Comparison of ENCODE assay signal across 15 cellular contexts in the genomic region with DNA sequence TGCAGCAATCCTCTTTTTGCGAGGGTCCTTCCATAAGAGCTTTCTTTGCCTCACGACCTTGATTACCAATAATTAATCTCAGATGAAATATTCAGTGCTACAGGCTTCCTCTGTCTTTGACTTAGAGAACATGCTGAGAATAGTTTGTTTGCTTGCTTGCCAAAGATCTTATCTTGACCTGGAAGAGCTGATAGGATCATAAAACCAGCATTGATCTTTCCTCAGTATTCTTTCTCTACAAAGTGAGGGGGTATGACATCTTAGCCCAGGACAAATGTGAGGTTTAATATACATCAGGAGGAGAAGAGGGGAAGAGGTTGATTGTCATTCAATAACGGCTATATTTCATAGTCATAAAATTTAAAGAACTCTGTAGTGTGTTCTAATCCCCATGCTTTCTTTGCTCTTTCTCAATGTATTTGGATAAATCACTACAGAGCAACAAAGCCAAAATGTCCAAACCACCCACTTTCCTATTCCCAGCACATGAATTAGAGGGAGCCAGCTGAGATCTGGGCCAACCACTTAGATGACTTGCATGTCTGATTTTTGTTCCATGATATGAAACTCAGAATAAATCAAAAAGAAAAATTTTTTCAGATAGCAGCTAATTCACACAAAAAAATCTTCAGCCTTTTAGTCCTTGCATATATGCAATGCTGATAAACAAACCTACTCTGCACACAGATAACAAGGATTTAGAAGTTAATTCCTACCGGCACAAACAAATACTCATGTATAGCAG. TPM values are rescaled to one million over a fixed set of nuclear protein-coding genes. Genes with fewer than 3 reads are reported as not detected.
A peak's percentile ranks its signal among the peaks of the same experiment; 100 is the strongest.
DNase-seq lines count a peak whose midpoint lies in the region; ATAC-seq and TF ChIP-seq lines count a peak whose summit lies in the region.
"Had no signal": no experiment of that assay in that cellular context is flagged by ENCODE, and none has a peak within 500 bp of the region (broad histone marks: within the 10 kb centered on the region; RNA-seq: fewer than 3 reads in every experiment).

No MANE protein-coding gene starts in this region.

- in situ Hi-C loops in brain microvascular endothelial cell (cut with HindIII; ENCODE audit: low pct_ligation_motif_present, low sequenced_read_pairs) = no loop called here

- no peaks in the 10 kb centered on the region for H3K27me3 ChIP-seq in ACC112 (ENCODE audit: insufficient read depth, low read length)
- no peaks in the 10 kb centered on the region for H3K27me3 ChIP-seq in brain microvascular endothelial cell (replicated peaks)
- H3K27me3 ChIP-seq in sigmoid colon = no peaks in the 10 kb centered on the region

- no peak overlapping the region for H3K27ac Mint-ChIP-seq in glutamatergic neuron (ENCODE audit: unreplicated experiment)
- H3K27ac Mint-ChIP-seq in stimulated activated naive B cell treated with anti-CD40 and anti-IgM and Interleukin-4, amounts not matched to agents 10 μg/mL and 1 μg/mL and 100 μg/mL, for 72 hours = no peak overlapping the region
- H3K27ac Mint-ChIP-seq: activated CD4-positive, alpha-beta T cell treated with anti-CD3 and anti-CD28 coated beads for 36 hours; natural killer cell; T-helper 1 cell treated with Interleukin-12 subunit alpha and Interleukin-12 subunit beta and Interleukin-4 antibody, amounts not matched to agents 30 μg/mL and 1 μg/mL, for 36 hours had no signal

- H3K4me3 Mint-ChIP-seq in glutamatergic neuron (ENCODE audit: unreplicated experiment) = no peak overlapping the region
- no peak overlapping the region for H3K4me3 Mint-ChIP-seq in stimulated activated naive B cell treated with anti-CD40 and anti-IgM and Interleukin-4, amounts not matched to agents 10 μg/mL and 1 μg/mL and 100 μg/mL, for 72 hours
- H3K4me3 Mint-ChIP-seq: activated CD4-positive, alpha-beta T cell treated with anti-CD3 and anti-CD28 coated beads for 36 hours; natural killer cell; T-helper 1 cell treated with Interleukin-12 subunit alpha and Interleukin-12 subunit beta and Interleukin-4 antibody, amounts not matched to agents 30 μg/mL and 1 μg/mL, for 36 hours had no signal

- H3K27ac ChIP-seq in ACC112 (ENCODE audit: low read depth, low read length) (peak overlapping the region; percentile 65), brain microvascular endothelial cell (peak overlapping the region; percentile 45), sigmoid colon (peak overlapping the region; percentile 15 to 44 (median 30))

- H3K4me1 ChIP-seq in ACC112 (ENCODE audit: control insufficient read depth, insufficient read depth, low read length, unreplicated experiment) = peaks cover 81% of the 10 kb centered on the region
- H3K4me1 ChIP-seq in sigmoid colon = peaks cover 0 to 8% (median 5%) of the 10 kb centered on the region in 4 donors

- peaks cover 71% of the 10 kb centered on the region for H3K79me2 ChIP-seq in ACC112 (ENCODE audit: control insufficient read depth, insufficient read depth, low read length, unreplicated experiment)

- H3K36me3 Mint-ChIP-seq in glutamatergic neuron (ENCODE audit: unreplicated experiment) = peaks cover 14% of the 10 kb centered on the region
- H3K36me3 Mint-ChIP-seq in stimulated activated naive B cell treated with anti-CD40 and anti-IgM and Interleukin-4, amounts not matched to agents 10 μg/mL and 1 μg/mL and 100 μg/mL, for 72 hours = no peaks in the 10 kb centered on the region
- H3K36me3 Mint-ChIP-seq: natural killer cell had no signal

- H3K4me1 Mint-ChIP-seq in glutamatergic neuron (ENCODE audit: low read depth, unreplicated experiment) = no peaks in the 10 kb centered on the region
- H3K4me1 Mint-ChIP-seq in stimulated activated naive B cell treated with anti-CD40 and anti-IgM and Interleukin-4, amounts not matched to agents 10 μg/mL and 1 μg/mL and 100 μg/mL, for 72 hours = no peaks in the 10 kb centered on the region
- H3K4me1 Mint-ChIP-seq: activated CD4-positive, alpha-beta T cell treated with anti-CD3 and anti-CD28 coated beads for 36 hours; natural killer cell had no signal

- intact Hi-C loops in left ventricle myocardium superior (cut with micrococcal nuclease) = no loop called here
- intact Hi-C loops in sigmoid colon (cut with DNase I) = no loop called here

- no peaks in the 10 kb centered on the region for H3K9me3 ChIP-seq in sigmoid colon

- TF ChIP-seq CTCF in brain microvascular endothelial cell (IDR thresholded peaks at IDR 0.05; ENCODE audit: low read depth, low read length, missing control alignments) (no peak), sigmoid colon (IDR thresholded peaks at IDR 0.05) (no peak), glutamatergic neuron (IDR thresholded peaks at IDR 0.05; ENCODE audit: partially characterized antibody, unreplicated experiment) (no peak)

- H3K36me3 ChIP-seq in ACC112 (ENCODE audit: insufficient read depth, low read length) = peaks cover 33% of the 10 kb centered on the region
- H3K36me3 ChIP-seq in brain microvascular endothelial cell (replicated peaks) = peaks cover 41% of the 10 kb centered on the region
- H3K36me3 ChIP-seq in sigmoid colon = peaks cover 17 to 33% (median 26%) of the 10 kb centered on the region in 4 donors

- DNase-seq in brain microvascular endothelial cell (no peak), left ventricle myocardium superior (no peak), sigmoid colon (no peak), glutamatergic neuron (no peak), NCI-H510A treated with DMSO at 0.1 percent for 48 hours (lab: John Stamatoyannopoulos, UW) (no peak), NCI-H446 treated with DMSO at 0.1 percent for 48 hours (lab: John Stamatoyannopoulos, UW) (no peak)
- DNase-seq in stimulated activated naive B cell treated with anti-CD40 and anti-IgM and Interleukin-4, amounts not matched to agents 10 μg/mL and 1 μg/mL and 100 μg/mL, for 72 hours = no peak
- DNase-seq: activated CD4-positive, alpha-beta T cell treated with anti-CD3 and anti-CD28 coated beads for 36 hours; activated T-cell treated with anti-CD3 and anti-CD28 coated beads, Interleukin-2, amount 50 U/mL, for 1 hour; natural killer cell; NCI-H1048; NCI-H226 had no signal

- H3K4me3 ChIP-seq in ACC112 (ENCODE audit: low read depth, low read length) = no peak overlapping the region; the same call in 1 of the 2 replicates
- no peak overlapping the region for H3K4me3 ChIP-seq in brain microvascular endothelial cell (ENCODE audit: low read depth, low read length)
- H3K4me3 ChIP-seq in sigmoid colon = no peak overlapping the region

- H3K27me3 Mint-ChIP-seq in glutamatergic neuron (ENCODE audit: unreplicated experiment) = peaks cover 3% of the 10 kb centered on the region
- H3K27me3 Mint-ChIP-seq in stimulated activated naive B cell treated with anti-CD40 and anti-IgM and Interleukin-4, amounts not matched to agents 10 μg/mL and 1 μg/mL and 100 μg/mL, for 72 hours = no peaks in the 10 kb centered on the region
- H3K27me3 Mint-ChIP-seq: activated CD4-positive, alpha-beta T cell treated with anti-CD3 and anti-CD28 coated beads for 36 hours had no signal

- TF ChIP-seq EP300 in sigmoid colon (IDR thresholded peaks at IDR 0.05) = no peak

- H2AFZ ChIP-seq in ACC112 (ENCODE audit: low read length, unreplicated experiment) = no peak overlapping the region

- ATAC-seq in left ventricle myocardium superior = peak; percentile 68
- ATAC-seq in stimulated activated naive B cell treated with anti-CD40 and anti-IgM and Interleukin-4, amounts not matched to agents 10 μg/mL and 1 μg/mL and 100 μg/mL, for 72 hours (replicated peaks) = no peak
- ATAC-seq: activated CD4-positive, alpha-beta T cell treated with anti-CD3 and anti-CD28 coated beads for 36 hours; natural killer cell; Panc1 had no signal

- WGBS in sigmoid colon, 2 donors = 36 to 67% methylated on average over 4 of the region's 4 CpGs

- peaks cover 2% of the 10 kb centered on the region for H3K9me3 Mint-ChIP-seq in glutamatergic neuron (ENCODE audit: unreplicated experiment)
- no peaks in the 10 kb centered on the region for H3K9me3 Mint-ChIP-seq in stimulated activated naive B cell treated with anti-CD40 and anti-IgM and Interleukin-4, amounts not matched to agents 10 μg/mL and 1 μg/mL and 100 μg/mL, for 72 hours
- H3K9me3 Mint-ChIP-seq: natural killer cell; T-helper 1 cell treated with Interleukin-12 subunit alpha and Interleukin-12 subunit beta and Interleukin-4 antibody, amounts not matched to agents 30 μg/mL and 1 μg/mL, for 36 hours had no signal

- TF ChIP-seq POLR2A in sigmoid colon (IDR thresholded peaks at IDR 0.05) = no peak

RNA-seq across cellular contexts. Expression of gene IPO9, which starts 50.5 kb away (rescaled TPM):
- total RNA-seq in left ventricle myocardium superior (22.1 TPM), sigmoid colon (10 to 100 TPM; 15.5 to 20.2 (median 17.9) TPM), glutamatergic neuron (ENCODE audit: unreplicated experiment) (97.8 TPM)
- polyA plus RNA-seq in sigmoid colon = 10 to 100 TPM in 1 of 3 donors, 1 to 10 TPM in 2; 8.1 to 14.0 (median 8.4) TPM
